In the genomic region with DNA sequence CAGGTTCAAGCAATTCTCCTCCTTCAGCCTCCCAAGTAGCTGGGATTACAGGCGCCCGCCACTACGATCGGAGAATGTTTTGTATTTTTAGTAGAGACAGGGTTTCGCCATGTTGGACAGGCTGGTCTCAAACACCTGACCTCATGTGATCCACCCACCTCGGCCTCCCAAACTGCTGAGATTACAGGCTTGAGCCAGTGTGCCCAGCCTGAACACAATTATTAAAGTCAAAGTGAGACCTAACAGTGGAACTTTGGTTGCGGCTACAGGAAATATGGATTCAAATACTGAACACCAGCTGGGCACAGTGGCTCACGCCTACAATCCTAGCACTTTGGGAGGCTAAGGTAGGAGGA, we compare ENCODE assay signal across 6 cellular contexts. TPM values are rescaled to one million over a fixed set of nuclear protein-coding genes. Genes with fewer than 3 reads are reported as not detected.
DNase-seq lines count a peak whose midpoint lies in the region; ATAC-seq and TF ChIP-seq lines count a peak whose summit lies in the region.
"Not testable (repeated sequence)": the region's sequence is repeated elsewhere in the genome, so short reads cannot be mapped to it uniquely, and the experiment has no call there.

No MANE protein-coding gene starts in this region.

- peak overlapping the region; percentile 16 for H4K8ac ChIP-seq in mesenchymal stem cell (ENCODE audit: low read length)

- H3K27ac ChIP-seq in BLaER1 (peak overlapping the region; percentile 91), Karpas-422 (ENCODE audit: low read length) (peak overlapping the region; percentile 92), adrenal gland (peak overlapping the region in 3 of 5 donors; percentile 61 to 79 (median 68)), mesenchymal stem cell (ENCODE audit: low read length, poor library complexity, severe bottlenecking) (peak overlapping the region; percentile 77)

- CTCF ChIA-PET in activated CD4-positive, alpha-beta T cell treated with anti-CD3 and anti-CD28 coated beads for 36 hours (lab: Charles Lee) = interaction anchor here (0.6 to 3.7 kb wide), 5 partner anchors 17 to 739 kb away, joined by 3 to 20 read pairs (median 4); partner anchors contain the start of genes ENTREP3, MTX1 and THBS3

- peak overlapping the region; percentile 98 for H2AK5ac ChIP-seq in mesenchymal stem cell (ENCODE audit: low read length, severe bottlenecking)

- not testable (repeated sequence) for H3K9me3 ChIP-seq in BLaER1; Karpas-422 (ENCODE audit: low read length); adrenal gland (replicated peaks in 1 of 3); mesenchymal stem cell (ENCODE audit: control insufficient read depth, low read length); skeletal muscle satellite cell (replicated peaks; ENCODE audit: low read length)

- DNase-seq in Karpas-422; activated CD4-positive, alpha-beta T cell treated with anti-CD3 and anti-CD28 coated beads for 36 hours; adrenal gland; mesenchymal stem cell: not testable (repeated sequence)

- not testable (repeated sequence) for H2AFZ ChIP-seq in Karpas-422 (ENCODE audit: low read length); mesenchymal stem cell (ENCODE audit: low read depth, low read length)

- peak overlapping the region; percentile 87 to 95 for H2BK12ac ChIP-seq in mesenchymal stem cell (ENCODE audit: low read length in 2 of 2)

- H2BK5ac ChIP-seq in mesenchymal stem cell (ENCODE audit: low read depth, low read length, poor library complexity, severe bottlenecking) = not testable (repeated sequence)

- H3K4me2 ChIP-seq in BLaER1 (peak overlapping the region; percentile 88), Karpas-422 (ENCODE audit: low read depth, low read length, poor library complexity, severe bottlenecking) (peak overlapping the region; percentile 95), skeletal muscle satellite cell (ENCODE audit: low read length) (peak overlapping the region; percentile 91)
- not testable (repeated sequence) for H3K4me2 ChIP-seq in mesenchymal stem cell (ENCODE audit: low read length, poor library complexity, severe bottlenecking)

- not testable (repeated sequence) for H4K20me1 ChIP-seq in BLaER1; Karpas-422 (ENCODE audit: insufficient read depth, low read depth, low read length)

- intact Hi-C loops in activated CD4-positive, alpha-beta T cell treated with anti-CD3 and anti-CD28 coated beads for 36 hours (cut with DNase I, micrococcal nuclease); adrenal gland (cut with DNase I): not testable (repeated sequence)

- not testable (repeated sequence) for H3K36me3 Mint-ChIP-seq in activated CD4-positive, alpha-beta T cell treated with anti-CD3 and anti-CD28 coated beads for 36 hours (ENCODE audit: low read depth)

- POLR2A ChIA-PET in activated CD4-positive, alpha-beta T cell treated with anti-CD3 and anti-CD28 coated beads for 36 hours (lab: Charles Lee) = not testable (repeated sequence)

- H2BK15ac ChIP-seq in mesenchymal stem cell (ENCODE audit: low read depth, poor library complexity, severe bottlenecking) = not testable (repeated sequence)

- H3K9me2 ChIP-seq in Karpas-422 (replicated peaks; ENCODE audit: insufficient read depth, low read length) = not testable (repeated sequence)

- H3K9me3 Mint-ChIP-seq in activated CD4-positive, alpha-beta T cell treated with anti-CD3 and anti-CD28 coated beads for 36 hours (ENCODE audit: low read depth) = not testable (repeated sequence)

- not testable (repeated sequence) for TF ChIP-seq CTCF in adrenal gland (IDR thresholded peaks at IDR 0.05)

- peak overlapping the region; percentile 24 to 29 for H3K4ac ChIP-seq in mesenchymal stem cell (ENCODE audit: low read depth in 1 of 2, low read length in 2 of 2)

- H3K4me3 ChIP-seq in BLaER1 (peak overlapping the region; percentile 77), Karpas-422 (ENCODE audit: low read length) (peak overlapping the region; percentile 85; the same call in 1 of the 2 replicates), mesenchymal stem cell (ENCODE audit: insufficient read depth in 1 of 2, low read depth in 1 of 2, low read length in 2 of 2) (peak overlapping the region in 1 of 2 experiments; percentile 28), skeletal muscle satellite cell (ENCODE audit: low read length) (peak overlapping the region; percentile 48)
- H3K4me3 ChIP-seq in adrenal gland = not testable (repeated sequence)

- not testable (repeated sequence) for H4K91ac ChIP-seq in mesenchymal stem cell (ENCODE audit: low read length)

- H3K27me3 ChIP-seq in BLaER1; Karpas-422 (ENCODE audit: low read length); adrenal gland; mesenchymal stem cell (ENCODE audit: control insufficient read depth in 1 of 2, insufficient read depth in 1 of 2, low read length in 2 of 2); skeletal muscle satellite cell (ENCODE audit: control insufficient read depth, insufficient read depth, low read length): not testable (repeated sequence)

- H2BK120ac ChIP-seq in mesenchymal stem cell (ENCODE audit: low read depth, low read length) = not testable (repeated sequence)

- not testable (repeated sequence) for H3K14ac ChIP-seq in mesenchymal stem cell (ENCODE audit: low read length in 2 of 2)

- H3K9ac ChIP-seq in BLaER1 (peak overlapping the region; percentile 90; the same call in 1 of the 2 replicates), Karpas-422 (ENCODE audit: low read length) (peak overlapping the region; percentile 93), mesenchymal stem cell (ENCODE audit: low read length) (peak overlapping the region; percentile 95), skeletal muscle satellite cell (ENCODE audit: low read depth, low read length) (peak overlapping the region; percentile 95)

- ATAC-seq in activated CD4-positive, alpha-beta T cell treated with anti-CD3 and anti-CD28 coated beads for 36 hours = not testable (repeated sequence)

- H3K79me1 ChIP-seq in mesenchymal stem cell (replicated peaks; ENCODE audit: low read length, poor library complexity, severe bottlenecking) = not testable (repeated sequence)

- 95 to 98% (median 96%) methylated on average over 7 to 8 of the region's 8 CpGs for WGBS in adrenal gland, 4 donors
- 99% methylated on average over 8 of the region's 8 CpGs for WGBS in mesenchymal stem cell

- peak overlapping the region; percentile 67 to 77 for H3K18ac ChIP-seq in mesenchymal stem cell (ENCODE audit: low read depth in 1 of 2, low read length in 2 of 2)

- peaks cover 18% of the 10 kb centered on the region for H3K79me2 ChIP-seq in Karpas-422 (ENCODE audit: low read length)

- peaks cover 27% of the 10 kb centered on the region for H3K4me1 Mint-ChIP-seq in activated CD4-positive, alpha-beta T cell treated with anti-CD3 and anti-CD28 coated beads for 36 hours

- peak overlapping the region; percentile 96 for H3K4me3 Mint-ChIP-seq in activated CD4-positive, alpha-beta T cell treated with anti-CD3 and anti-CD28 coated beads for 36 hours

- H3K27me3 Mint-ChIP-seq in activated CD4-positive, alpha-beta T cell treated with anti-CD3 and anti-CD28 coated beads for 36 hours = not testable (repeated sequence)

- not testable (repeated sequence) for H3K23ac ChIP-seq in mesenchymal stem cell (ENCODE audit: low read length in 2 of 2)

- H3K4me1 ChIP-seq in BLaER1 (peaks cover 62% of the 10 kb centered on the region), Karpas-422 (ENCODE audit: low read length) (peaks cover 49% of the 10 kb centered on the region), adrenal gland (replicated peaks in 1 of 2) (peaks cover 24 to 29% of the 10 kb centered on the region in 2 donors), mesenchymal stem cell (ENCODE audit: control insufficient read depth, insufficient read depth, low read depth, low read length) (peaks cover 15% of the 10 kb centered on the region), skeletal muscle satellite cell (ENCODE audit: control insufficient read depth, insufficient read depth, low read length) (peaks cover 31% of the 10 kb centered on the region)

- TF ChIP-seq POLR2A in adrenal gland (IDR thresholded peaks at IDR 0.05) = not testable (repeated sequence)

- H3K36me3 ChIP-seq in BLaER1; Karpas-422 (ENCODE audit: insufficient read depth, low read length); adrenal gland (replicated peaks in 1 of 2); mesenchymal stem cell (ENCODE audit: control insufficient read depth in 1 of 2, insufficient read depth in 2 of 2, low read depth in 1 of 2, low read length in 2 of 2); skeletal muscle satellite cell (ENCODE audit: insufficient read depth, low read length): not testable (repeated sequence)

- H3K27ac Mint-ChIP-seq in activated CD4-positive, alpha-beta T cell treated with anti-CD3 and anti-CD28 coated beads for 36 hours = peak overlapping the region; percentile 97

RNA-seq across cellular contexts. Expression of gene MTX1, which starts 16.9 kb away (rescaled TPM):
- total RNA-seq in Karpas-422 (2014; rRNA removed; shearing (Covaris generic); ENCODE audit: low replicate concordance) = 49.5 and 56.9 TPM in 2 replicates
- 10 to 100 TPM; 52.8 to 52.9 TPM for total RNA-seq in activated CD4-positive, alpha-beta T cell treated with anti-CD3 and anti-CD28 coated beads for 36 hours
- total RNA-seq in adrenal gland = 10 to 100 TPM; 39.2 to 83.8 (median 45.5) TPM
- 100 to 1,000 TPM in 1 of 3 donors, 10 to 100 TPM in 2; 26.7 to 111 (median 79.8) TPM for polyA plus RNA-seq in adrenal gland
- 39.5 TPM for polyA plus RNA-seq in mesenchymal stem cell (2013, experiment 1 of 2)
- 38.9 TPM for polyA plus RNA-seq in mesenchymal stem cell (2013, experiment 2 of 2)
- 52.4 and 56.3 TPM in 2 replicates for total RNA-seq in skeletal muscle satellite cell (2012; rRNA removed)

RNA-seq across cellular contexts. Expression of gene THBS3, which starts 17.7 kb away (rescaled TPM):
- total RNA-seq in Karpas-422 (2014; rRNA removed; shearing (Covaris generic); ENCODE audit: low replicate concordance) = 11.9 and 18.7 TPM in 2 replicates
- total RNA-seq in activated CD4-positive, alpha-beta T cell treated with anti-CD3 and anti-CD28 coated beads for 36 hours = 10 to 100 TPM; 12.8 to 13.7 TPM
- total RNA-seq in adrenal gland = 10 to 100 TPM in 6 of 8 donors, 1 to 10 TPM in 2; 7.1 to 38.6 (median 16.1) TPM
- polyA plus RNA-seq in adrenal gland = 100 to 1,000 TPM in 1 of 3 donors, 10 to 100 TPM in 1, 1 to 10 TPM in 1; 9.6 to 147 (median 71.3) TPM
- polyA plus RNA-seq in mesenchymal stem cell (2013, experiment 1 of 2) = 41.3 TPM
- polyA plus RNA-seq in mesenchymal stem cell (2013, experiment 2 of 2) = 39.4 TPM
- total RNA-seq in skeletal muscle satellite cell (2012; rRNA removed) = 8.3 and 11.2 TPM in 2 replicates

RNA-seq across cellular contexts. Expression of gene ENTREP3, which starts 29.9 kb away (rescaled TPM):
- 20.7 and 30.6 TPM in 2 replicates for total RNA-seq in Karpas-422 (2014; rRNA removed; shearing (Covaris generic); ENCODE audit: low replicate concordance)
- 10 to 100 TPM; 29.7 to 34.8 TPM for total RNA-seq in activated CD4-positive, alpha-beta T cell treated with anti-CD3 and anti-CD28 coated beads for 36 hours
- 10 to 100 TPM in 7 of 8 donors, 1 to 10 TPM in 1; 9.1 to 43.0 (median 34.2) TPM for total RNA-seq in adrenal gland
- polyA plus RNA-seq in adrenal gland = 10 to 100 TPM; 10.3 to 26.9 (median 22.7) TPM
- 48.4 TPM for polyA plus RNA-seq in mesenchymal stem cell (2013, experiment 1 of 2)
- polyA plus RNA-seq in mesenchymal stem cell (2013, experiment 2 of 2) = 49.3 TPM
- 7.4 and 8.3 TPM in 2 replicates for total RNA-seq in skeletal muscle satellite cell (2012; rRNA removed)

RNA-seq across cellular contexts. Expression of gene SCAMP3, which starts 36.8 kb away (rescaled TPM):
- total RNA-seq in Karpas-422 (2014; rRNA removed; shearing (Covaris generic); ENCODE audit: low replicate concordance) = 69.7 and 73.5 TPM in 2 replicates
- total RNA-seq in activated CD4-positive, alpha-beta T cell treated with anti-CD3 and anti-CD28 coated beads for 36 hours = 10 to 100 TPM; 82.0 to 95.5 TPM
- total RNA-seq in adrenal gland = 100 to 1,000 TPM in 4 of 8 donors, 10 to 100 TPM in 4; 51.0 to 143 (median 103) TPM
- 100 to 1,000 TPM in 1 of 3 donors, 10 to 100 TPM in 2; 41.9 to 102 (median 78.0) TPM for polyA plus RNA-seq in adrenal gland
- 104 TPM for polyA plus RNA-seq in mesenchymal stem cell (2013, experiment 1 of 2)
- 101 TPM for polyA plus RNA-seq in mesenchymal stem cell (2013, experiment 2 of 2)
- 29.9 and 45.0 TPM in 2 replicates for total RNA-seq in skeletal muscle satellite cell (2012; rRNA removed)

RNA-seq across cellular contexts. Expression of gene CLK2, which starts 47.9 kb away (rescaled TPM):
- 78.7 and 99.6 TPM in 2 replicates for total RNA-seq in Karpas-422 (2014; rRNA removed; shearing (Covaris generic); ENCODE audit: low replicate concordance)
- 10 to 100 TPM; 81.4 to 86.6 TPM for total RNA-seq in activated CD4-positive, alpha-beta T cell treated with anti-CD3 and anti-CD28 coated beads for 36 hours
- 10 to 100 TPM; 10.7 to 94.2 (median 54.9) TPM for total RNA-seq in adrenal gland
- 100 to 1,000 TPM in 2 of 3 donors, 10 to 100 TPM in 1; 47.1 to 162 (median 122) TPM for polyA plus RNA-seq in adrenal gland
- polyA plus RNA-seq in mesenchymal stem cell (2013, experiment 1 of 2) = 35.0 TPM
- polyA plus RNA-seq in mesenchymal stem cell (2013, experiment 2 of 2) = 34.0 TPM
- total RNA-seq in skeletal muscle satellite cell (2012; rRNA removed) = 17.7 and 23.4 TPM in 2 replicates
